1 cellular context compared by ENCODE assay signal in genomic region chr17:39123627-39124026, GRCh38.
TF ChIP-seq lines count a peak whose summit lies in the region.

No MANE protein-coding gene starts in this region.

TF ChIP-seq in IMR-90, 13 proteins besides CTCF, POLR2A, EP300 and RAD21:
- no peak for TF ChIP-seq RFX5 (IDR thresholded peaks at IDR 0.05; ENCODE audit: low read depth, low read length)
- TF ChIP-seq SMC3 (IDR thresholded peaks at IDR 0.05; ENCODE audit: low read depth, low read length): no peak
- TF ChIP-seq RCOR1 (IDR thresholded peaks at IDR 0.05; ENCODE audit: insufficient replicate concordance, low read length): no peak
- no peak for TF ChIP-seq ELK1 (IDR thresholded peaks at IDR 0.05; ENCODE audit: borderline replicate concordance, low read depth, low read length)
- no peak for TF ChIP-seq BHLHE40 (IDR thresholded peaks at IDR 0.05; ENCODE audit: low read depth, low read length)
- TF ChIP-seq USF2 (IDR thresholded peaks at IDR 0.05; ENCODE audit: low read depth, low read length): no peak
- no peak for TF ChIP-seq CHD1 (IDR thresholded peaks at IDR 0.05; ENCODE audit: low read depth, low read length)
- TF ChIP-seq FOS (IDR thresholded peaks at IDR 0.05; ENCODE audit: low read depth, low read length): no peak
- no peak for TF ChIP-seq MAZ (IDR thresholded peaks at IDR 0.05; ENCODE audit: borderline replicate concordance, low read depth, low read length)
- no peak for TF ChIP-seq MAFK (IDR thresholded peaks at IDR 0.05; ENCODE audit: low read depth, low read length)
- TF ChIP-seq MXI1 (IDR thresholded peaks at IDR 0.05; ENCODE audit: borderline replicate concordance, low read depth, low read length): no peak
- no peak for TF ChIP-seq NFE2L2 (IDR thresholded peaks at IDR 0.05; ENCODE audit: low read depth, low read length)
- TF ChIP-seq CEBPB (IDR thresholded peaks at IDR 0.05; ENCODE audit: low read depth, low read length): no peak
TF ChIP-seq in IMR-90: peak in this region for 0.
